Comparison of ENCODE assay signal across 1 cellular context in the genomic region with DNA sequence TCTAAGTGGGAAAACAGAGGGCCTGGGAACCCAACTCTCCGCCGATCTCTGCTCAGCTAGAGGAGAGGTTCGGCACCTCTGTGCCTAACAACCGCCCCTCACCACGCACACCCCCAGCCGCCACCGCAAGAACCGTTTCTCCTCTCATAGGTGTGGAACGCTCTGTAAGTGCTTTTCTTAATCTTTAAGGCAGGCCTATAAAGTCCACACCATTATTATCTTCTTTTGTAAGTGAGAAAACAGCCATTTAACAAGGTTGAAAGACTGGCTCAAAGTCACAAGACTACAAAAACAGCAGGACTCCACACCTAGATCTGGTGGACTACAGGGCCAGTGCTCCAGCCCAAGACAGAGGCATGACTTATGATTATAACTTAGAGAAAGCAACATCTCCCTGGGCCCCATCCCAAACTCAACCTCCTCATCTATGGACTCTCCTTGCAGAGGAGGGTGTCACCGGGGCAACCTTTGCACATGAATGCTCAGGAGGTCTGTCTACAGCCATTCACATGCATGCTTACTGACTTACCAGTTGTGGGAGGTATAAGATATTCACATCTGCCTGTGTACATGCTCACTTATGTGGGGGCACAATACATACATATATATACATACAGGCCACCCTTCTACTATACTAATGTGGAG.
TF ChIP-seq lines count a peak whose summit lies in the region.

No MANE protein-coding gene starts in this region.

TF ChIP-seq in HEK293, 187 proteins besides CTCF, POLR2A, EP300 and RAD21 (continued from another document):
- TF ChIP-seq, protein P1, sequence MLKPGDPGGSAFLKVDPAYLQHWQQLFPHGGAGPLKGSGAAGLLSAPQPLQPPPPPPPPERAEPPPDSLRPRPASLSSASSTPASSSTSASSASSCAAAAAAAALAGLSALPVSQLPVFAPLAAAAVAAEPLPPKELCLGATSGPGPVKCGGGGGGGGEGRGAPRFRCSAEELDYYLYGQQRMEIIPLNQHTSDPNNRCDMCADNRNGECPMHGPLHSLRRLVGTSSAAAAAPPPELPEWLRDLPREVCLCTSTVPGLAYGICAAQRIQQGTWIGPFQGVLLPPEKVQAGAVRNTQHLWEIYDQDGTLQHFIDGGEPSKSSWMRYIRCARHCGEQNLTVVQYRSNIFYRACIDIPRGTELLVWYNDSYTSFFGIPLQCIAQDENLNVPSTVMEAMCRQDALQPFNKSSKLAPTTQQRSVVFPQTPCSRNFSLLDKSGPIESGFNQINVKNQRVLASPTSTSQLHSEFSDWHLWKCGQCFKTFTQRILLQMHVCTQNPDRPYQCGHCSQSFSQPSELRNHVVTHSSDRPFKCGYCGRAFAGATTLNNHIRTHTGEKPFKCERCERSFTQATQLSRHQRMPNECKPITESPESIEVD (tag by site-specific recombination; IDR thresholded peaks at IDR 0.05), result 0 out of 2 replicates have a peak, but pooled peaks have one; percentile 16
- TF ChIP-seq, protein P2, sequence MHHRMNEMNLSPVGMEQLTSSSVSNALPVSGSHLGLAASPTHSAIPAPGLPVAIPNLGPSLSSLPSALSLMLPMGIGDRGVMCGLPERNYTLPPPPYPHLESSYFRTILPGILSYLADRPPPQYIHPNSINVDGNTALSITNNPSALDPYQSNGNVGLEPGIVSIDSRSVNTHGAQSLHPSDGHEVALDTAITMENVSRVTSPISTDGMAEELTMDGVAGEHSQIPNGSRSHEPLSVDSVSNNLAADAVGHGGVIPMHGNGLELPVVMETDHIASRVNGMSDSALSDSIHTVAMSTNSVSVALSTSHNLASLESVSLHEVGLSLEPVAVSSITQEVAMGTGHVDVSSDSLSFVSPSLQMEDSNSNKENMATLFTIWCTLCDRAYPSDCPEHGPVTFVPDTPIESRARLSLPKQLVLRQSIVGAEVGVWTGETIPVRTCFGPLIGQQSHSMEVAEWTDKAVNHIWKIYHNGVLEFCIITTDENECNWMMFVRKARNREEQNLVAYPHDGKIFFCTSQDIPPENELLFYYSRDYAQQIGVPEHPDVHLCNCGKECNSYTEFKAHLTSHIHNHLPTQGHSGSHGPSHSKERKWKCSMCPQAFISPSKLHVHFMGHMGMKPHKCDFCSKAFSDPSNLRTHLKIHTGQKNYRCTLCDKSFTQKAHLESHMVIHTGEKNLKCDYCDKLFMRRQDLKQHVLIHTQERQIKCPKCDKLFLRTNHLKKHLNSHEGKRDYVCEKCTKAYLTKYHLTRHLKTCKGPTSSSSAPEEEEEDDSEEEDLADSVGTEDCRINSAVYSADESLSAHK (tag by site-specific recombination; IDR thresholded peaks at IDR 0.05), result 0 out of 2 replicates have a peak, but pooled peaks have one; percentile 44
- peak; percentile 20; the same call in 1 of the 2 replicates for TF ChIP-seq TCF7L2 (IDR thresholded peaks at IDR 0.05; ENCODE audit: borderline replicate concordance, low read depth, low read length)
- TF ChIP-seq, protein P3, sequence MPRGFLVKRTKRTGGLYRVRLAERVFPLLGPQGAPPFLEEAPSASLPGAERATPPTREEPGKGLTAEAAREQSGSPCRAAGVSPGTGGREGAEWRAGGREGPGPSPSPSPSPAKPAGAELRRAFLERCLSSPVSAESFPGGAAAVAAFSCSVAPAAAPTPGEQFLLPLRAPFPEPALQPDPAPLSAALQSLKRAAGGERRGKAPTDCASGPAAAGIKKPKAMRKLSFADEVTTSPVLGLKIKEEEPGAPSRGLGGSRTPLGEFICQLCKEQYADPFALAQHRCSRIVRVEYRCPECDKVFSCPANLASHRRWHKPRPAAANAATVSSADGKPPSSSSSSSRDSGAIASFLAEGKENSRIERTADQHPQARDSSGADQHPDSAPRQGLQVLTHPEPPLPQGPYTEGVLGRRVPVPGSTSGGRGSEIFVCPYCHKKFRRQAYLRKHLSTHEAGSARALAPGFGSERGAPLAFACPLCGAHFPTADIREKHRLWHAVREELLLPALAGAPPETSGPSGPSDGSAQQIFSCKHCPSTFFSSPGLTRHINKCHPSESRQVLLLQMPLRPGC (tag by site-specific recombination; IDR thresholded peaks at IDR 0.05), result no peak
